Comparison of ENCODE assay signal across 6 cellular contexts in the genomic region with DNA sequence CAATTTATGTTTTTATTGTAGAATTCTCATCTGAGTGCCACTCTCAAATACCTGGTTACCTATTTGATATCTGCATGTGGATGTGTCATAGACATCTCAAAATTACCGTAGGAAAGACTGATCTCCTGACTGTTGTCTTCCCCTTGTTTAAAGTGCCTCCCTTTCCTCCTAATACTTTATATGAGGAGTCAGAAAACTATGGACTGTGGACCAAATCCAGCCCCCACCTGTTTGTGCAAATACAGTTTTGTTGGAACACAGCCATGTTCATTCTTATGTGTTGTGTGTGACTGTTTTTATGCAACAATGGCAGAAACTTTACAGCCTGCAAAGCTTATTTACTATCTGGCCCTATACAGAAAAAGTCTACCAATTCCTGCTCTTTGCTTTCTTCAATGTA.
DNase-seq lines count a peak whose midpoint lies in the region; ATAC-seq, FAIRE-seq and TF ChIP-seq lines count a peak whose summit lies in the region.
"Not testable (repeated sequence)": the region's sequence is repeated elsewhere in the genome, so short reads cannot be mapped to it uniquely, and the experiment has no call there.

No MANE protein-coding gene starts in this region.

- ATAC-seq in PC-3 = peak; percentile 78
- ATAC-seq in left colon = peak; percentile 90
- peak; percentile 57 for ATAC-seq in left lobe of liver
- ATAC-seq in HepG2 = peak; percentile 30; the same call in 2 of the 3 replicates
- ATAC-seq in right lobe of liver = peak; percentile 28 to 71 (median 62)
- peak; percentile 80 for ATAC-seq in mucosa of descending colon

- not testable (repeated sequence) for H3K79me2 ChIP-seq in PC-3 (ENCODE audit: low read length); HepG2 (ENCODE audit: insufficient read depth, low read length)

- CTCF ChIA-PET in PC-3 (lab: Charles Lee); HepG2 (lab: Yijun Ruan, JAX; ENCODE audit: low intra/inter-chr PET ratio, low total read pairs): not testable (repeated sequence)

- H3K4me3 ChIP-seq in PC-3 (ENCODE audit: low read length); HepG2 (replicated peaks in 1 of 3; ENCODE audit: insufficient read depth in 1 of 3, low read depth in 2 of 3, low read length in 3 of 3); right lobe of liver; mucosa of descending colon: not testable (repeated sequence)

- H3K9ac ChIP-seq in PC-3 (ENCODE audit: low read length); HepG2 (ENCODE audit: insufficient read depth, low read depth, low read length): not testable (repeated sequence)

- not testable (repeated sequence) for H3K4me2 ChIP-seq in PC-3 (ENCODE audit: low read length); HepG2 (ENCODE audit: low read depth, low read length)

- in situ Hi-C loops in HepG2 (cut with HindIII; ENCODE audit: extremely low pct_ligation_motif_present, low pct_unique_long_range_greater_than_20kb) = not testable (repeated sequence)

- not testable (repeated sequence) for H3K9me3 ChIP-seq in PC-3 (ENCODE audit: low read length); HepG2 (ENCODE audit: low read length); right lobe of liver; mucosa of descending colon

- TF ChIP-seq RAD21 in HepG2 (CRISPR knock-in tag; IDR thresholded peaks at IDR 0.05) = not testable (repeated sequence)

- TF ChIP-seq CTCF in PC-3 (conservative IDR thresholded peaks at IDR 0.05; ENCODE audit: low read depth, low read length); HepG2 (CRISPR knock-in tag; IDR thresholded peaks at IDR 0.05); right lobe of liver (IDR thresholded peaks at IDR 0.05); mucosa of descending colon (IDR thresholded peaks at IDR 0.05): not testable (repeated sequence)

- H3K9me2 ChIP-seq in PC-3 (replicated peaks; ENCODE audit: low read length) = not testable (repeated sequence)

- H4K20me1 ChIP-seq in PC-3 (ENCODE audit: low read length); HepG2 (ENCODE audit: insufficient read depth, low read length): not testable (repeated sequence)

- no CpG with 5 or more reads among the region's 1 CpG for WGBS in HepG2 (ENCODE audit: low lambda C conversion rate)
- WGBS in right lobe of liver (ENCODE audit: insufficient coverage, low coverage, low lambda C conversion rate, missing lambda C conversion rate) = no CpG with 5 or more reads among the region's 1 CpG

- not testable (repeated sequence) for H3F3A ChIP-seq in PC-3 (ENCODE audit: low read length, unreplicated experiment)

- TF ChIP-seq POLR2A in HepG2 (IDR thresholded peaks at IDR 0.05; ENCODE audit: insufficient read depth in 1 of 2, low read depth in 2 of 2, low read length in 2 of 2); right lobe of liver (IDR thresholded peaks at IDR 0.05): not testable (repeated sequence)

- intact Hi-C loops in PC-3 (cut with micrococcal nuclease); left colon (cut with DNase I, micrococcal nuclease); HepG2 (cut with micrococcal nuclease; ENCODE audit: unreplicated experiment); right lobe of liver (cut with DNase I); mucosa of descending colon (cut with DNase I, micrococcal nuclease): not testable (repeated sequence)

- not testable (repeated sequence) for BruUV-seq in PC-3 (replicated peaks; lab: Mats Ljungman, UMichigan); HepG2 (replicated peaks; lab: Mats Ljungman, UMichigan)

- POLR2A ChIA-PET in PC-3 (lab: Charles Lee; ENCODE audit: unreplicated experiment); HepG2 (lab: Yijun Ruan, JAX): not testable (repeated sequence)

- H3K36me3 ChIP-seq in PC-3 (ENCODE audit: low read depth, low read length); HepG2 (replicated peaks in 1 of 2; ENCODE audit: control insufficient read depth in 1 of 2, insufficient read depth in 2 of 2, low read length in 2 of 2); right lobe of liver; mucosa of descending colon (ENCODE audit: low read depth): not testable (repeated sequence)

- not testable (repeated sequence) for H3K27ac ChIP-seq in PC-3 (ENCODE audit: low read length); HepG2 (ENCODE audit: extremely low read length, insufficient read depth, low read length); right lobe of liver

- H3K4me1 ChIP-seq in PC-3 (ENCODE audit: insufficient read depth, low read length); HepG2 (ENCODE audit: insufficient read depth, low read length); right lobe of liver; mucosa of descending colon (ENCODE audit: low read depth): not testable (repeated sequence)

- H3K27me3 ChIP-seq in PC-3 (ENCODE audit: low read length); HepG2 (ENCODE audit: control insufficient read depth in 1 of 2, insufficient read depth in 2 of 2, low read length in 2 of 2); right lobe of liver: not testable (repeated sequence)

- not testable (repeated sequence) for H2AFZ ChIP-seq in PC-3 (ENCODE audit: low read length); HepG2 (ENCODE audit: low read length)

- DNase-seq in PC-3; left colon; left lobe of liver (ENCODE audit: low spot score); HepG2 (ENCODE audit: low spot score); right lobe of liver; mucosa of descending colon: not testable (repeated sequence)

- FAIRE-seq in HepG2 (lab: Jason Lieb, UNC) = not testable (repeated sequence)

- TF ChIP-seq EP300 in HepG2 (IDR thresholded peaks at IDR 0.05; ENCODE audit: low read depth in 2 of 2, low read length in 2 of 2); HepG2 (CRISPR knock-in tag; IDR thresholded peaks at IDR 0.05; ENCODE audit: borderline replicate concordance): not testable (repeated sequence)

Comparison
In these comparisons a context has a peak if more than half of its experiments do, and no peak if none do; other contexts are left out.
1. ATAC-seq: peak in every context shown above with its lines; median percentile 90 in left colon; 80 in mucosa of descending colon; 78 in PC-3; 62 in right lobe of liver; 57 in left lobe of liver; 30 in HepG2.